Comparison of ENCODE assay signal across 31 cellular contexts in the genomic region with DNA sequence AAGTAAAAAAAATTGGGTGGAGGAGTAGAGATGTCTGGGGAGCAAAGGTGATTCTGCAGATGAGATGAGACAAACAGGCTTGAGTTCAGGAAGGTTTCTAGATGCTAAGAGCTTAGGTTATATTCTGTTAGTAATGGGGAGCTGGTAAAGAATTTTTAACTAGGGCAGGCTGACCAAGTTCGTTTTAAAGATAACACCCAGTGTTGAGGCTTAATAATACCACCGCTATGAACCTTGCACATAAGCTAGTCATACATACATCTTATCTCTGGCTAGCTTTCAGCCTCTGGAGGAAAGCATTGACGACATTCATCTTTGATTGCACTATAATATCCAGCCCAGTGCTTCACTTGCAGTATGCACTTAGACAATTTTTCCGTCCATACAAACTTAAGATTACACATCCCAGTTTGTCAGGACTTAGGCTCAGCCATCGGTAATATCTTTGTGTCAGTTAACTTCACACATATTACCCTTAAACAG. TPM values are rescaled to one million over a fixed set of nuclear protein-coding genes. Genes with fewer than 3 reads are reported as not detected.
DNase-seq lines count a peak whose midpoint lies in the region; ATAC-seq, FAIRE-seq and TF ChIP-seq lines count a peak whose summit lies in the region.
"Had no signal": no experiment of that assay in that cellular context is flagged by ENCODE, and none has a peak within 500 bp of the region (broad histone marks: within the 10 kb centered on the region; RNA-seq: fewer than 3 reads in every experiment).

No MANE protein-coding gene starts in this region.

- in situ Hi-C loops in HepG2 (cut with HindIII; ENCODE audit: extremely low pct_ligation_motif_present, low pct_unique_long_range_greater_than_20kb) = no loop called here

- H2BK15ac ChIP-seq in H1 (ENCODE audit: low read length) = peak overlapping the region; percentile 36; the same call in 1 of the 2 replicates

- peaks cover 20 to 80% of the 10 kb centered on the region in 2 experiments for H3K36me3 ChIP-seq in HepG2 (replicated peaks in 1 of 2; ENCODE audit: control insufficient read depth in 1 of 2, insufficient read depth in 2 of 2, low read length in 2 of 2)
- H3K36me3 ChIP-seq in right lobe of liver = peaks cover 0 to 9% (median 0%) of the 10 kb centered on the region in 4 donors
- H3K36me3 ChIP-seq in H1 (ENCODE audit: control insufficient read depth in 2 of 4, insufficient read depth in 4 of 4, low read length in 3 of 4) = no peaks in the 10 kb centered on the region; a peak in 2 of 8 replicates
- H3K36me3 ChIP-seq: left lung, pancreas, SJCRH30 had no signal

- no peak overlapping the region for H3K4ac ChIP-seq in H1 (replicated peaks; ENCODE audit: insufficient read length, low read depth, low read length)

- H2AK5ac ChIP-seq in H1 (ENCODE audit: low read depth, low read length) = 0 out of 2 replicates have a peak overlapping the region, but pooled peaks have one; percentile 66

- H2BK120ac ChIP-seq in H1 (replicated peaks; ENCODE audit: low read depth, low read length) = no peak overlapping the region

- H3K27me3 Mint-ChIP-seq in mesothelial cell of epicardium (ENCODE audit: low read depth) = no peaks in the 10 kb centered on the region
- H3K27me3 Mint-ChIP-seq in T-cell = peaks cover 2 to 8% of the 10 kb centered on the region in 2 donors
- H3K27me3 Mint-ChIP-seq: activated CD4-positive, alpha-beta memory T cell treated with anti-CD3 and anti-CD28 coated beads for 36 hours; CD4-positive, alpha-beta T cell had no signal

- H3K23ac ChIP-seq in H1 (ENCODE audit: insufficient read length) = no peak overlapping the region

- H3K79me1 ChIP-seq in H1 (ENCODE audit: low read depth, low read length) = no peaks in the 10 kb centered on the region; the same call in 1 of the 2 replicates

- DNase-seq in HepG2 (ENCODE audit: low spot score) (no peak), right lobe of liver (no peak), H1 (ENCODE audit: low read depth in 1 of 2, low spot score in 2 of 2) (no peak), mesothelial cell of epicardium (ENCODE audit: low spot score in 2 of 2, unreplicated experiment in 2 of 2) (no peak), occipital lobe (lab: John Stamatoyannopoulos, UW) (no peak), middle frontal gyrus (ENCODE audit: extremely low spot score, low spot score) (no peak), T-cell (no peak)
- no peak for DNase-seq in stimulated activated CD4-positive, alpha-beta T cell treated with anti-CD3 and anti-CD28 coated beads, Interleukin-2, amount 100 ng/mL, for 48 hours
- DNase-seq: activated CD4-positive, alpha-beta memory T cell treated with anti-CD3 and anti-CD28 coated beads for 36 hours; activated CD8-positive, alpha-beta memory T cell treated with anti-CD3 and anti-CD28 coated beads, Interleukin-2, amount 50 U/mL, for 4 hours; activated naive CD4-positive, alpha-beta T cell treated with anti-CD3 and anti-CD28 coated beads, Interleukin-2, amount 10 ng/mL, durations not matched to agents 7 days and 5 days; amygdala; CD4-positive, alpha-beta T cell; DMS 273 treated with DMSO at 0.1 percent for 48 hours; effector memory CD4-positive, alpha-beta T cell; HFFc6; hippocampal formation; left lung; NCI-H187 treated with DMSO at 0.1 percent for 48 hours; NCI-H526; pancreas; right cardiac atrium; SJCRH30; stimulated activated CD4-positive, alpha-beta T cell treated with anti-CD3 and anti-CD28 coated beads, Interleukin-12 subunit alpha, Interleukin-12 subunit beta, amount 100 ng/mL, for 4 hours; stimulated activated CD4-positive, alpha-beta T cell treated with anti-CD3 and anti-CD28 coated beads, Interleukin-4, amount 100 ng/mL, for 4 hours; testis had no signal

- no peak overlapping the region for H3K56ac ChIP-seq in H1 (replicated peaks; ENCODE audit: insufficient read length, low read depth, low read length)

- no TSS peak for BruUV-seq in HepG2 (replicated peaks; lab: Mats Ljungman, UMichigan)

- H3K27ac Mint-ChIP-seq in mesothelial cell of epicardium (peak overlapping the region; percentile 95), T-cell (no peak overlapping the region)
- H3K27ac Mint-ChIP-seq: activated CD4-positive, alpha-beta memory T cell treated with anti-CD3 and anti-CD28 coated beads for 36 hours; activated naive CD4-positive, alpha-beta T cell treated with anti-CD3 and anti-CD28 coated beads, Interleukin-2, amount 10 ng/mL, durations not matched to agents 7 days and 5 days; CD4-positive, alpha-beta T cell; HFFc6; natural killer cell treated with Interleukin-12 subunit alpha and Interleukin-12 subunit beta and Interleukin-15 and Interleukin-18, amount 100 ng/mL, for 72 hours; stimulated activated memory B cell treated with anti-CD40 and anti-IgM and Interleukin-4, amounts not matched to agents 10 μg/mL and 1 μg/mL and 100 μg/mL, for 72 hours had no signal

- TF ChIP-seq EP300 in HepG2 (IDR thresholded peaks at IDR 0.05; ENCODE audit: low read depth in 2 of 2, low read length in 2 of 2) (no peak), HepG2 (CRISPR knock-in tag; IDR thresholded peaks at IDR 0.05; ENCODE audit: borderline replicate concordance) (no peak), H1 (IDR thresholded peaks at IDR 0.05; ENCODE audit: borderline replicate concordance in 1 of 2, low read depth in 2 of 2, low read length in 2 of 2) (no peak)

- H4K8ac ChIP-seq in H1 (ENCODE audit: extremely low read depth, insufficient read depth, low read length) = no peak overlapping the region

- TF ChIP-seq CTCF in HepG2 (CRISPR knock-in tag; IDR thresholded peaks at IDR 0.05) (no peak), right lobe of liver (IDR thresholded peaks at IDR 0.05) (no peak), H1 (IDR thresholded peaks at IDR 0.05; ENCODE audit: control extremely low read depth in 1 of 3, insufficient read depth in 1 of 3, low read depth in 1 of 3, low read length in 3 of 3) (no peak), mesothelial cell of epicardium (IDR thresholded peaks at IDR 0.05; ENCODE audit: unreplicated experiment) (no peak)

- H3K4me2 ChIP-seq in HepG2 (ENCODE audit: low read depth, low read length) (peak overlapping the region; percentile 21; the same call in 1 of the 2 replicates), H1 (ENCODE audit: insufficient read depth in 1 of 2, low read depth in 2 of 2, low read length in 2 of 2) (peak overlapping the region in 1 of 2 experiments; percentile 73; a peak in 1 of 4 replicates)

- no peak overlapping the region for H4K5ac ChIP-seq in H1 (ENCODE audit: insufficient read length, low read depth, low read length)

- H2BK20ac ChIP-seq in H1 (ENCODE audit: low read length) = no peak overlapping the region

- H3K4me3 ChIP-seq in HepG2 (replicated peaks in 1 of 3; ENCODE audit: insufficient read depth in 1 of 3, low read depth in 2 of 3, low read length in 3 of 3) (no peak overlapping the region), right lobe of liver (no peak overlapping the region), H1 (ENCODE audit: extremely low read depth in 1 of 4, insufficient read depth in 2 of 4, low read depth in 3 of 4, low read length in 4 of 4) (no peak overlapping the region)
- H3K4me3 ChIP-seq: left lung, pancreas, SJCRH30, testis had no signal

- TF ChIP-seq POLR2A in HepG2 (IDR thresholded peaks at IDR 0.05; ENCODE audit: insufficient read depth in 1 of 2, low read depth in 2 of 2, low read length in 2 of 2) (no peak), right lobe of liver (IDR thresholded peaks at IDR 0.05) (no peak), H1 (IDR thresholded peaks at IDR 0.05; ENCODE audit: control extremely low read depth in 1 of 2, low read depth in 2 of 2, low read length in 2 of 2) (no peak)

- H2BK5ac ChIP-seq in H1 (ENCODE audit: low read depth, low read length) = 0 out of 2 replicates have a peak overlapping the region, but pooled peaks have one; percentile 67

- H3K36me3 Mint-ChIP-seq in mesothelial cell of epicardium (peaks cover 7% of the 10 kb centered on the region), T-cell (no peaks in the 10 kb centered on the region)
- H3K36me3 Mint-ChIP-seq: activated CD4-positive, alpha-beta memory T cell treated with anti-CD3 and anti-CD28 coated beads for 36 hours; activated naive CD4-positive, alpha-beta T cell treated with anti-CD3 and anti-CD28 coated beads, Interleukin-2, amount 10 ng/mL, durations not matched to agents 7 days and 5 days; natural killer cell treated with Interleukin-12 subunit alpha and Interleukin-12 subunit beta and Interleukin-15 and Interleukin-18, amount 100 ng/mL, for 72 hours; stimulated activated memory B cell treated with anti-CD40 and anti-IgM and Interleukin-4, amounts not matched to agents 10 μg/mL and 1 μg/mL and 100 μg/mL, for 72 hours had no signal

- no peak overlapping the region for H3K18ac ChIP-seq in H1 (ENCODE audit: extremely low read depth, low read length)

- WGBS in HepG2 (ENCODE audit: low lambda C conversion rate) = 84% methylated on average over 5 of the region's 5 CpGs
- 83% methylated on average over 4 of the region's 5 CpGs for WGBS in right lobe of liver (ENCODE audit: insufficient coverage, low coverage, low lambda C conversion rate, missing lambda C conversion rate)
- 83% methylated on average over 5 of the region's 5 CpGs; no CpG with 5 or more reads in 1 of the 2 experiments for WGBS in H1 (ENCODE audit: extremely low coverage in 1 of 2, insufficient coverage in 1 of 2, insufficient read length in 1 of 2, insufficient replicate concordance in 2 of 2, low coverage in 1 of 2, low lambda C conversion rate in 2 of 2, missing lambda C conversion rate in 1 of 2), 2 experiments

- H3K27me3 ChIP-seq in HepG2 (ENCODE audit: control insufficient read depth in 1 of 2, insufficient read depth in 2 of 2, low read length in 2 of 2) (no peaks in the 10 kb centered on the region), right lobe of liver (no peaks in the 10 kb centered on the region), H1 (replicated peaks in 1 of 4; ENCODE audit: control insufficient read depth in 3 of 4, extremely low read depth in 1 of 4, insufficient read depth in 3 of 4, low read length in 3 of 4) (no peaks in the 10 kb centered on the region)
- H3K27me3 ChIP-seq: left lung, pancreas, SJCRH30, testis had no signal

- no peaks in the 10 kb centered on the region; the same call in 1 of the 2 replicates for H3K23me2 ChIP-seq in H1 (ENCODE audit: low read depth, low read length)

- FAIRE-seq in HepG2 (lab: Jason Lieb, UNC) (no peak), H1 (lab: Jason Lieb, UNC) (no peak)
- FAIRE-seq: A204.1, frontal cortex, pancreas had no signal

- H3K9me3 Mint-ChIP-seq in mesothelial cell of epicardium (no peaks in the 10 kb centered on the region), T-cell (no peaks in the 10 kb centered on the region)
- H3K9me3 Mint-ChIP-seq: activated CD4-positive, alpha-beta memory T cell treated with anti-CD3 and anti-CD28 coated beads for 36 hours; activated naive CD4-positive, alpha-beta T cell treated with anti-CD3 and anti-CD28 coated beads, Interleukin-2, amount 10 ng/mL, durations not matched to agents 7 days and 5 days; CD4-positive, alpha-beta T cell; HFFc6; natural killer cell treated with Interleukin-12 subunit alpha and Interleukin-12 subunit beta and Interleukin-15 and Interleukin-18, amount 100 ng/mL, for 72 hours; stimulated activated memory B cell treated with anti-CD40 and anti-IgM and Interleukin-4, amounts not matched to agents 10 μg/mL and 1 μg/mL and 100 μg/mL, for 72 hours had no signal

- POLR2A ChIA-PET in HepG2 (lab: Yijun Ruan, JAX) (interaction anchor here (0.7 kb wide), 1 partner anchor 13 kb away, joined by 3 read pairs; no protein-coding TSS in a partner anchor), H1 (lab: Charles Lee; ENCODE audit: partially characterized antibody) (interaction anchor here (0.9 to 1.9 kb wide), 3 partner anchors 10 to 52 kb away, joined by 3 to 20 read pairs (median 3); a partner anchor contains a TSS), T-cell (lab: Charles Lee) (no interaction called here)

- TF ChIP-seq RAD21 in HepG2 (CRISPR knock-in tag; IDR thresholded peaks at IDR 0.05) = no peak
- TF ChIP-seq RAD21 in H1 (IDR thresholded peaks at IDR 0.05 in 1 of 2, conservative IDR thresholded peaks at IDR 0.05 in 1 of 2; ENCODE audit: low read depth in 2 of 2, low read length in 2 of 2) = no peak

- ATAC-seq in HepG2 (peak; percentile 7; the same call in 1 of the 3 replicates), right lobe of liver (no peak), T-cell (replicated peaks in 1 of 4) (no peak)
- ATAC-seq: esophagus mucosa; left lung; natural killer cell treated with Interleukin-12 subunit alpha and Interleukin-12 subunit beta and Interleukin-15 and Interleukin-18, amount 100 ng/mL, for 72 hours; stimulated activated memory B cell treated with anti-CD40 and anti-IgM and Interleukin-4, amounts not matched to agents 10 μg/mL and 1 μg/mL and 100 μg/mL, for 72 hours had no signal

- 0 out of 2 replicates have a peak overlapping the region, but pooled peaks have one; percentile 92 for H2BK12ac ChIP-seq in H1 (ENCODE audit: low read depth, low read length)

- H3K79me2 ChIP-seq in HepG2 (ENCODE audit: insufficient read depth, low read length) (peaks cover 94% of the 10 kb centered on the region), H1 (ENCODE audit: control insufficient read depth in 1 of 2, insufficient read depth in 2 of 2, low read length in 2 of 2) (peaks cover 0 to 27% of the 10 kb centered on the region in 2 experiments; a peak in 2 of 4 replicates)

- CTCF ChIA-PET in HepG2 (lab: Yijun Ruan, JAX; ENCODE audit: low intra/inter-chr PET ratio, low total read pairs) = no interaction called here
- CTCF ChIA-PET in H1 (lab: Charles Lee; ENCODE audit: partially characterized antibody) = interaction anchor here (1.2 to 2.2 kb wide), 6 partner anchors 10 to 103 kb away, joined by 3 to 14 read pairs (median 4); no protein-coding TSS in a partner anchor
- CTCF ChIA-PET in T-cell (lab: Charles Lee) = interaction anchor here in 1 of 2 donors (1.0 to 1.5 kb wide), 2 partner anchors 19 to 58 kb away, joined by 3 to 4 read pairs; no protein-coding TSS in a partner anchor

- H4K20me1 ChIP-seq in HepG2 (ENCODE audit: insufficient read depth, low read length) = peaks cover 28% of the 10 kb centered on the region
- H4K20me1 ChIP-seq in H1 (replicated peaks in 1 of 2; ENCODE audit: control insufficient read depth in 1 of 2, insufficient read depth in 2 of 2, low read length in 2 of 2) = no peaks in the 10 kb centered on the region

- H3K9ac ChIP-seq in HepG2 (ENCODE audit: insufficient read depth, low read depth, low read length) (no peak overlapping the region), H1 (replicated peaks in 1 of 4; ENCODE audit: extremely low read depth in 1 of 4, low read depth in 3 of 4, low read length in 3 of 4) (no peak overlapping the region)

- H3K4me3 Mint-ChIP-seq in mesothelial cell of epicardium (no peak overlapping the region), T-cell (no peak overlapping the region)
- H3K4me3 Mint-ChIP-seq: activated CD4-positive, alpha-beta memory T cell treated with anti-CD3 and anti-CD28 coated beads for 36 hours; activated naive CD4-positive, alpha-beta T cell treated with anti-CD3 and anti-CD28 coated beads, Interleukin-2, amount 10 ng/mL, durations not matched to agents 7 days and 5 days; CD4-positive, alpha-beta T cell; HFFc6; natural killer cell treated with Interleukin-12 subunit alpha and Interleukin-12 subunit beta and Interleukin-15 and Interleukin-18, amount 100 ng/mL, for 72 hours; stimulated activated memory B cell treated with anti-CD40 and anti-IgM and Interleukin-4, amounts not matched to agents 10 μg/mL and 1 μg/mL and 100 μg/mL, for 72 hours had no signal

- no peak overlapping the region for H3K14ac ChIP-seq in H1 (ENCODE audit: insufficient read length)

- no peak overlapping the region for H2AFZ ChIP-seq in HepG2 (ENCODE audit: low read length)
- no peak overlapping the region for H2AFZ ChIP-seq in H1 (ENCODE audit: low read length)

- no peaks in the 10 kb centered on the region for H3K9me3 ChIP-seq in HepG2 (ENCODE audit: low read length)
- no peaks in the 10 kb centered on the region for H3K9me3 ChIP-seq in right lobe of liver
- no peaks in the 10 kb centered on the region for H3K9me3 ChIP-seq in H1 (ENCODE audit: insufficient read depth in 2 of 2, low read depth in 1 of 2, low read length in 1 of 2)
- H3K9me3 ChIP-seq: left lung, pancreas, SJCRH30, testis had no signal

- H3K4me1 Mint-ChIP-seq in mesothelial cell of epicardium = peaks cover 69% of the 10 kb centered on the region
- no peaks in the 10 kb centered on the region for H3K4me1 Mint-ChIP-seq in T-cell
- H3K4me1 Mint-ChIP-seq: activated naive CD4-positive, alpha-beta T cell treated with anti-CD3 and anti-CD28 coated beads, Interleukin-2, amount 10 ng/mL, durations not matched to agents 7 days and 5 days had no signal

- H3K27ac ChIP-seq in HepG2 (ENCODE audit: extremely low read length, insufficient read depth, low read length) (peak overlapping the region; percentile 30), right lobe of liver (no peak overlapping the region), H1 (ENCODE audit: low read depth, low read length) (peak overlapping the region; percentile 66; the same call in 1 of the 2 replicates)
- H3K27ac ChIP-seq: left lung, pancreas, SJCRH30, testis had no signal

- peaks cover 60% of the 10 kb centered on the region for H3K4me1 ChIP-seq in HepG2 (ENCODE audit: insufficient read depth, low read length)
- peaks cover 0 to 43% (median 0%) of the 10 kb centered on the region in 4 donors for H3K4me1 ChIP-seq in right lobe of liver
- peaks cover 0 to 24% (median 20%) of the 10 kb centered on the region in 4 experiments; a peak in 4 of 7 replicates for H3K4me1 ChIP-seq in H1 (replicated peaks in 1 of 4; ENCODE audit: control insufficient read depth in 3 of 4, insufficient read depth in 4 of 4, low read length in 3 of 4)
- H3K4me1 ChIP-seq: testis had no signal

- intact Hi-C loops in HepG2 (cut with micrococcal nuclease; ENCODE audit: unreplicated experiment) = no loop called here
- intact Hi-C loops in right lobe of liver (cut with DNase I) = no loop called here

- H4K91ac ChIP-seq in H1 (replicated peaks; ENCODE audit: insufficient read length, low read length) = no peak overlapping the region

RNA-seq across cellular contexts. Expression of a gene that starts 12.1 kb away (rescaled TPM):
- total RNA-seq in HepG2 (2016; rRNA removed; fragmentation: Illumina TruSeq; extraction: Trizol) = 53.6 and 59.5 TPM in 2 replicates
- 19.0 and 21.3 TPM in 2 replicates for total RNA-seq in HepG2 (2016; cell fraction: cytosol; rRNA removed; fragmentation: Illumina TruSeq; extraction: Trizol; ENCODE audit: low read depth)
- 55.9 and 56.5 TPM in 2 replicates for total RNA-seq in HepG2 (2016; cell fraction: insoluble cytoplasmic fraction; rRNA removed; fragmentation: Illumina TruSeq; extraction: Trizol)
- total RNA-seq in HepG2 (2016; cell fraction: membrane; rRNA removed; fragmentation: Illumina TruSeq; extraction: Trizol) = 22.2 and 23.0 TPM in 2 replicates
- 124 and 133 TPM in 2 replicates for total RNA-seq in HepG2 (2016; cell fraction: nucleus; rRNA removed; fragmentation: Illumina TruSeq; extraction: Trizol)
- 22.6 and 24.9 TPM in 2 replicates for polyA plus RNA-seq in HepG2 (2011; rRNA removed)
- 11.6 and 12.3 TPM in 2 replicates for polyA plus RNA-seq in HepG2 (2011; cell fraction: cytosol; rRNA removed)
- polyA plus RNA-seq in HepG2 (2011; cell fraction: nucleus; rRNA removed) = 42.8 and 45.1 TPM in 2 replicates
- 23.2 and 25.7 TPM in 2 replicates for polyA plus RNA-seq in HepG2 (2012)
- polyA plus RNA-seq in HepG2 (2016; cell fraction: cytosol; fragmentation: Illumina TruSeq; extraction: Trizol; ENCODE audit: low read depth) = 3.5 and 3.8 TPM in 2 replicates
- polyA plus RNA-seq in HepG2 (2016; cell fraction: insoluble cytoplasmic fraction; fragmentation: Illumina TruSeq; extraction: Trizol; ENCODE audit: low read depth) = 20.6 and 26.3 TPM in 2 replicates
- polyA plus RNA-seq in HepG2 (2016; cell fraction: membrane; fragmentation: Illumina TruSeq; extraction: Trizol; ENCODE audit: low read depth) = 6.4 and 7.5 TPM in 2 replicates
- polyA plus RNA-seq in HepG2 (2016; cell fraction: nucleus; fragmentation: Illumina TruSeq; extraction: Trizol; ENCODE audit: insufficient read depth, low read depth) = 67.3 and 71.2 TPM in 2 replicates
- 4.6 and 265 TPM in 2 replicates for polyA minus RNA-seq in HepG2 (2011; rRNA and poly(A)+ RNA removed; ENCODE audit: low replicate concordance)
- polyA minus RNA-seq in HepG2 (2011; cell fraction: cytosol; rRNA and poly(A)+ RNA removed) = 58.2 and 64.4 TPM in 2 replicates
- 179 and 208 TPM in 2 replicates for polyA minus RNA-seq in HepG2 (2011; cell fraction: nucleus; rRNA and poly(A)+ RNA removed)
- total RNA-seq in right lobe of liver = 10 to 100 TPM; 19.8 to 54.2 (median 28.5) TPM
- 27.2 and 32.4 TPM in 2 replicates for total RNA-seq in H1 (2021; fragmentation: NEBNext Ultra II Directional; extraction: Animal tissue kit (Norgen Biotek cat#: 25700))
- polyA plus RNA-seq in H1 (2011; rRNA removed) = 7.2 and 12.5 TPM in 2 replicates
- 6.4 TPM for polyA plus RNA-seq in H1 (2011; cell fraction: cytosol; rRNA removed)
- polyA plus RNA-seq in H1 (2011; cell fraction: nucleus; rRNA removed) = 23.6 TPM
- polyA plus RNA-seq in H1 (2012, experiment 1 of 2) = 12.8 to 15.6 TPM (median 13.8 TPM) in 4 replicates
- 6.8 TPM for polyA plus RNA-seq in H1 (2012, experiment 2 of 2)
- polyA plus RNA-seq in H1 (2013, experiment 1 of 2) = 17.0 TPM
- 16.4 TPM for polyA plus RNA-seq in H1 (2013, experiment 2 of 2)
- 50.6 and 61.0 TPM in 2 replicates for polyA minus RNA-seq in H1 (2011; rRNA and poly(A)+ RNA removed)
- 24.7 TPM for polyA minus RNA-seq in H1 (2011; cell fraction: cytosol; rRNA and poly(A)+ RNA removed)
- polyA minus RNA-seq in H1 (2011; cell fraction: nucleus; rRNA and poly(A)+ RNA removed) = 58.6 TPM
- 66.1 to 73.6 TPM (median 68.0 TPM) in 3 replicates for total RNA-seq in mesothelial cell of epicardium
- 69.6 TPM for total RNA-seq in occipital lobe
- total RNA-seq in T-cell = under 1 TPM; 0.08 to 0.64 (median 0.46) TPM

Comparison
In these comparisons a context has a peak if more than half of its experiments do, and no peak if none do; other contexts are left out.
1. H3K27ac ChIP-seq: peak in HepG2 (single experiment) and H1 (single experiment); none in right lobe of liver (0 of 3).
2. RNA of a gene that starts 12.1 kb away (total RNA-seq): 69.6 TPM in occipital lobe (single experiment), 66.1 to 73.6 TPM in mesothelial cell of epicardium, 19.0 to 133 TPM in HepG2, 19.8 to 54.2 TPM in right lobe of liver and 27.2 to 32.4 TPM in H1; 0.08 to 0.64 TPM in T-cell; every median in the first group is over 10 times any median in the second.
3. POLR2A ChIA-PET loops: an anchor here in HepG2 (0.7 kb wide) and H1 (0.9 to 1.9 kb wide); none called in T-cell.